12 cellular contexts compared by ENCODE assay signal in the genomic region with DNA sequence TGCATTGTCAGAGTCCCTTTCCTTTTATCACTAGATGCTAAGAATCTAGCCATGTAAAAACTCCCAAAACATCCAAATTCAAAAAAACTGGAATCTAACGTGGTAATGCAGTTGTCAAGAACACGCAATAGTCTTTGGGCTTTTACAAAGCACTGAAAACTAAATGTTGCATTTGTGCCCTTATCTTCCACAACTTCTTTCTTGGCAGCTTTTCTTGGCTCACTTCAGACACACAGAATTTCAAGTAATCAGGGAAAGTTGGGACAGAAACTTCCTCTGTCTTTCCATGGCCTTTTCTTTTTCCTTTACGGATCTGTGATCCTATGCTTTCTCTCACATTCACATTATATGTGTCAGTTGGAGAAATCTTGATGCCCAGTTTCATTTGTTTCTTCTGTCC.
A peak's percentile ranks its signal among the peaks of the same experiment; 100 is the strongest.
DNase-seq lines count a peak whose midpoint lies in the region; ATAC-seq and TF ChIP-seq lines count a peak whose summit lies in the region.
"Had no signal": no experiment of that assay in that cellular context is flagged by ENCODE, and none has a peak within 500 bp of the region (broad histone marks: within the 10 kb centered on the region; RNA-seq: fewer than 3 reads in every experiment).

No MANE protein-coding gene starts in this region.

- H3K27ac ChIP-seq in ACC112 (ENCODE audit: low read depth, low read length): peak overlapping the region; percentile 96
- H3K27ac ChIP-seq in SK-N-SH (ENCODE audit: low read depth in 2 of 2, low read length in 1 of 2): 0 out of 4 replicates have a peak overlapping the region, but pooled peaks of 1 of the 2 experiments have one; percentile 22

- 90% methylated on average over 3 of the region's 3 CpGs for WGBS in SK-N-SH (ENCODE audit: low lambda C conversion rate)

- H3K4me1 Mint-ChIP-seq in activated CD8-positive, alpha-beta memory T cell treated with anti-CD3 and anti-CD28 coated beads, Interleukin-2, amount 10 ng/mL, durations not matched to agents 7 days and 5 days: peaks cover 12% of the 10 kb centered on the region

- H3K4me1 ChIP-seq in ACC112 (ENCODE audit: control insufficient read depth, insufficient read depth, low read length, unreplicated experiment) (peaks cover 59% of the 10 kb centered on the region), skeletal muscle satellite cell (ENCODE audit: control insufficient read depth, insufficient read depth, low read length) (peaks cover 67% of the 10 kb centered on the region), SK-N-SH (ENCODE audit: control insufficient read depth in 1 of 2, insufficient read depth in 2 of 2, low read depth in 1 of 2, low read length in 1 of 2) (peaks cover 0 to 9% of the 10 kb centered on the region in 2 experiments; a peak in 2 of 4 replicates)

- peak overlapping the region; percentile 98 for H2AFZ ChIP-seq in ACC112 (ENCODE audit: low read length, unreplicated experiment)
- no peak overlapping the region for H2AFZ ChIP-seq in SK-N-SH (ENCODE audit: low read depth)

- no peaks in the 10 kb centered on the region for H3K36me3 ChIP-seq in ACC112 (ENCODE audit: insufficient read depth, low read length)
- no peaks in the 10 kb centered on the region for H3K36me3 ChIP-seq in skeletal muscle satellite cell (ENCODE audit: insufficient read depth, low read length)
- H3K36me3 ChIP-seq in SK-N-SH (replicated peaks in 1 of 2; ENCODE audit: control insufficient read depth in 1 of 2, insufficient read depth in 2 of 2, low read length in 1 of 2): no peaks in the 10 kb centered on the region

- no peak overlapping the region for H3K4me3 Mint-ChIP-seq in activated CD8-positive, alpha-beta memory T cell treated with anti-CD3 and anti-CD28 coated beads, Interleukin-2, amount 10 ng/mL, durations not matched to agents 7 days and 5 days
- H3K4me3 Mint-ChIP-seq: activated CD4-positive, alpha-beta T cell treated with anti-CD3 and anti-CD28 coated beads, Interleukin-2, amount 10 ng/mL, durations not matched to agents 24 days and 14 days had no signal

- CTCF ChIA-PET in activated CD8-positive, alpha-beta memory T cell treated with anti-CD3 and anti-CD28 coated beads, Interleukin-2, amount 10 ng/mL, durations not matched to agents 7 days and 5 days (lab: Charles Lee): no interaction called here
- CTCF ChIA-PET in SK-N-SH (lab: Yijun Ruan, JAX): no interaction called here

- no peaks in the 10 kb centered on the region for H3K9me3 Mint-ChIP-seq in activated CD8-positive, alpha-beta memory T cell treated with anti-CD3 and anti-CD28 coated beads, Interleukin-2, amount 10 ng/mL, durations not matched to agents 7 days and 5 days (ENCODE audit: low read depth)

- no peak for TF ChIP-seq RAD21 in SK-N-SH (IDR thresholded peaks at IDR 0.05; ENCODE audit: low read length)

- no peak for TF ChIP-seq CTCF in choroid plexus epithelial cell (conservative IDR thresholded peaks at IDR 0.05; ENCODE audit: low read depth, low read length)
- TF ChIP-seq CTCF in SK-N-SH (IDR thresholded peaks at IDR 0.05): no peak

- H3K36me3 Mint-ChIP-seq in activated CD8-positive, alpha-beta memory T cell treated with anti-CD3 and anti-CD28 coated beads, Interleukin-2, amount 10 ng/mL, durations not matched to agents 7 days and 5 days: no peaks in the 10 kb centered on the region

- H3K27me3 Mint-ChIP-seq in activated CD8-positive, alpha-beta memory T cell treated with anti-CD3 and anti-CD28 coated beads, Interleukin-2, amount 10 ng/mL, durations not matched to agents 7 days and 5 days: no peaks in the 10 kb centered on the region
- H3K27me3 Mint-ChIP-seq: activated CD4-positive, alpha-beta T cell treated with anti-CD3 and anti-CD28 coated beads, Interleukin-2, amount 10 ng/mL, durations not matched to agents 24 days and 14 days had no signal

- no peak overlapping the region for H3K27ac Mint-ChIP-seq in activated CD8-positive, alpha-beta memory T cell treated with anti-CD3 and anti-CD28 coated beads, Interleukin-2, amount 10 ng/mL, durations not matched to agents 7 days and 5 days
- H3K27ac Mint-ChIP-seq: activated CD4-positive, alpha-beta T cell treated with anti-CD3 and anti-CD28 coated beads, Interleukin-2, amount 10 ng/mL, durations not matched to agents 24 days and 14 days had no signal

- H3K27me3 ChIP-seq in ACC112 (ENCODE audit: insufficient read depth, low read length) (no peaks in the 10 kb centered on the region), skeletal muscle satellite cell (ENCODE audit: control insufficient read depth, insufficient read depth, low read length) (no peaks in the 10 kb centered on the region), SK-N-SH (ENCODE audit: insufficient read depth) (no peaks in the 10 kb centered on the region)

- peak; percentile 26 for ATAC-seq in left lobe of liver
- ATAC-seq in activated CD8-positive, alpha-beta memory T cell treated with anti-CD3 and anti-CD28 coated beads, Interleukin-2, amount 10 ng/mL, durations not matched to agents 7 days and 5 days: no peak
- no peak for ATAC-seq in HG02973 (IDR thresholded peaks at IDR 0.05; ENCODE audit: unreplicated experiment)
- ATAC-seq in GM21515 (IDR thresholded peaks at IDR 0.05; ENCODE audit: unreplicated experiment): no peak

- peak overlapping the region; percentile 70 for H3K9ac ChIP-seq in skeletal muscle satellite cell (ENCODE audit: low read depth, low read length)
- H3K9ac ChIP-seq in SK-N-SH: no peak overlapping the region

- H3K9me2 ChIP-seq in SK-N-SH: no peaks in the 10 kb centered on the region

- H4K20me1 ChIP-seq in SK-N-SH (ENCODE audit: insufficient read depth): no peaks in the 10 kb centered on the region

- TF ChIP-seq EP300 in SK-N-SH (IDR thresholded peaks at IDR 0.05; ENCODE audit: borderline replicate concordance in 1 of 2, low read depth in 1 of 2, low read length in 1 of 2): no peak

- no peaks in the 10 kb centered on the region for H3F3A ChIP-seq in SK-N-SH (replicated peaks; ENCODE audit: insufficient read depth)

- DNase-seq in choroid plexus epithelial cell (ENCODE audit: low read depth) (peak; percentile 66), left lobe of liver (ENCODE audit: low spot score) (no peak), SK-N-SH (no peak)
- DNase-seq in activated CD8-positive, alpha-beta memory T cell treated with anti-CD3 and anti-CD28 coated beads, Interleukin-2, amount 10 ng/mL, durations not matched to agents 7 days and 5 days: no peak
- DNase-seq: activated CD4-positive, alpha-beta T cell treated with anti-CD3 and anti-CD28 coated beads, Interleukin-2, amount 10 ng/mL, durations not matched to agents 24 days and 14 days; kidney glomerular epithelial cell; NCI-H1048; T-helper 1 cell had no signal

- H3K9me3 ChIP-seq in skeletal muscle satellite cell (replicated peaks; ENCODE audit: low read length) (no peaks in the 10 kb centered on the region), SK-N-SH (no peaks in the 10 kb centered on the region)

- peak overlapping the region; percentile 9 for H3K4me2 ChIP-seq in skeletal muscle satellite cell (ENCODE audit: low read length)
- no peak overlapping the region for H3K4me2 ChIP-seq in SK-N-SH

- H3K79me2 ChIP-seq in ACC112 (ENCODE audit: control insufficient read depth, insufficient read depth, low read length, unreplicated experiment): no peaks in the 10 kb centered on the region
- no peaks in the 10 kb centered on the region for H3K79me2 ChIP-seq in SK-N-SH (ENCODE audit: insufficient read depth)

- H3K4me3 ChIP-seq in ACC112 (ENCODE audit: low read depth, low read length) (peak overlapping the region; percentile 58), choroid plexus epithelial cell (ENCODE audit: low read depth, low read length) (no peak overlapping the region), skeletal muscle satellite cell (ENCODE audit: low read length) (no peak overlapping the region), SK-N-SH (ENCODE audit: low read depth in 2 of 2, low read length in 1 of 2) (no peak overlapping the region)

- POLR2A ChIA-PET in SK-N-SH (lab: Yijun Ruan, JAX): no interaction called here

TF ChIP-seq in SK-N-SH, 30 proteins besides CTCF, POLR2A, EP300 and RAD21:
- TF ChIP-seq, protein P1, sequence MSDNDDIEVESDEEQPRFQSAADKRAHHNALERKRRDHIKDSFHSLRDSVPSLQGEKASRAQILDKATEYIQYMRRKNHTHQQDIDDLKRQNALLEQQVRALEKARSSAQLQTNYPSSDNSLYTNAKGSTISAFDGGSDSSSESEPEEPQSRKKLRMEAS (IDR thresholded peaks at IDR 0.05; ENCODE audit: low read depth): no peak
- TF ChIP-seq SIN3A (IDR thresholded peaks at IDR 0.05; ENCODE audit: borderline replicate concordance, low read depth, low read length) (no peak), CHD2 (IDR thresholded peaks at IDR 0.05; ENCODE audit: low read length, partially characterized antibody) (no peak), TEAD4 (IDR thresholded peaks at IDR 0.05; ENCODE audit: borderline replicate concordance, insufficient read depth) (no peak), YY1 (IDR thresholded peaks at IDR 0.05; ENCODE audit: low read depth) (no peak), NRF1 (IDR thresholded peaks at IDR 0.05; ENCODE audit: low read depth, low read length) (no peak)
- TF ChIP-seq, protein P2, sequence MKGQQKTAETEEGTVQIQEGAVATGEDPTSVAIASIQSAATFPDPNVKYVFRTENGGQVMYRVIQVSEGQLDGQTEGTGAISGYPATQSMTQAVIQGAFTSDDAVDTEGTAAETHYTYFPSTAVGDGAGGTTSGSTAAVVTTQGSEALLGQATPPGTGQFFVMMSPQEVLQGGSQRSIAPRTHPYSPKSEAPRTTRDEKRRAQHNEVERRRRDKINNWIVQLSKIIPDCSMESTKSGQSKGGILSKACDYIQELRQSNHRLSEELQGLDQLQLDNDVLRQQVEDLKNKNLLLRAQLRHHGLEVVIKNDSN (IDR thresholded peaks at IDR 0.05; ENCODE audit: borderline replicate concordance, low read depth): no peak
